In genomic region chr16:19691161-19691850, GRCh38 we compare ENCODE assay signal across 13 cellular contexts. TPM values are rescaled to one million over a fixed set of nuclear protein-coding genes. Genes with fewer than 3 reads are reported as not detected.
DNase-seq lines count a peak whose midpoint lies in the region; ATAC-seq and TF ChIP-seq lines count a peak whose summit lies in the region.
"Had no signal": no experiment of that assay in that cellular context is flagged by ENCODE, and none has a peak within 500 bp of the region (broad histone marks: within the 10 kb centered on the region; RNA-seq: fewer than 3 reads in every experiment).

No MANE protein-coding gene starts in this region.

- no peaks in the 10 kb centered on the region for H3K27me3 ChIP-seq in suprapubic skin

- CTCF ChIA-PET in activated CD4-positive, alpha-beta T cell treated with anti-CD3 and anti-CD28 coated beads for 36 hours (lab: Charles Lee): interaction anchor here (1.1 kb wide), 1 partner anchor 84 kb away, joined by 3 read pairs; no protein-coding TSS in a partner anchor

- no peak for TF ChIP-seq EP300 in suprapubic skin (IDR thresholded peaks at IDR 0.05)

- no peak overlapping the region for H3K4me3 Mint-ChIP-seq in activated CD4-positive, alpha-beta T cell treated with anti-CD3 and anti-CD28 coated beads for 36 hours
- H3K4me3 Mint-ChIP-seq: activated T-cell treated with anti-CD3 and anti-CD28 coated beads, Interleukin-2, amount 50 U/mL, for 4 hours; stimulated activated naive B cell treated with anti-CD40 and anti-IgM and Interleukin-4, amounts not matched to agents 10 μg/mL and 1 μg/mL and 100 μg/mL, for 72 hours; T-helper 1 cell treated with Interleukin-12 subunit alpha and Interleukin-12 subunit beta and Interleukin-4 antibody, amounts not matched to agents 30 μg/mL and 1 μg/mL, for 36 hours had no signal

- H3K4me1 ChIP-seq in suprapubic skin: peaks cover 36% of the 10 kb centered on the region

- H3K36me3 ChIP-seq in suprapubic skin: peaks cover 27% of the 10 kb centered on the region

- no peaks in the 10 kb centered on the region for H3K9me3 Mint-ChIP-seq in activated CD4-positive, alpha-beta T cell treated with anti-CD3 and anti-CD28 coated beads for 36 hours (ENCODE audit: low read depth)
- H3K9me3 Mint-ChIP-seq: activated T-cell treated with anti-CD3 and anti-CD28 coated beads, Interleukin-2, amount 50 U/mL, for 4 hours; stimulated activated naive B cell treated with anti-CD40 and anti-IgM and Interleukin-4, amounts not matched to agents 10 μg/mL and 1 μg/mL and 100 μg/mL, for 72 hours; T-helper 1 cell treated with Interleukin-12 subunit alpha and Interleukin-12 subunit beta and Interleukin-4 antibody, amounts not matched to agents 30 μg/mL and 1 μg/mL, for 36 hours had no signal

- H3K36me3 Mint-ChIP-seq in activated CD4-positive, alpha-beta T cell treated with anti-CD3 and anti-CD28 coated beads for 36 hours (ENCODE audit: low read depth): peaks cover 26% of the 10 kb centered on the region

- DNase-seq in activated CD4-positive, alpha-beta T cell treated with anti-CD3 and anti-CD28 coated beads for 36 hours: no peak
- DNase-seq in activated CD4-positive, alpha-beta T cell treated with anti-CD3 and anti-CD28 coated beads, Interleukin-2, amount 50 U/mL, for 4 hours: no peak
- DNase-seq in astrocyte of the spinal cord (ENCODE audit: low read depth, low spot score) (peak; percentile 50), hypothalamus (lab: John Stamatoyannopoulos, UW) (peak in 39 of 51 donors; percentile 9 to 70 (median 41)), suprapubic skin (ENCODE audit: low spot score in 2 of 2) (no peak), COLO829 (ENCODE audit: low spot score) (no peak), RKO (ENCODE audit: low spot score) (no peak)
- DNase-seq: activated T-cell treated with anti-CD3 and anti-CD28 coated beads, Interleukin-2, amount 50 U/mL, for 4 hours; cortex of kidney; stimulated activated CD4-positive, alpha-beta T cell treated with anti-CD3 and anti-CD28 coated beads, Interleukin-15, amount 100 ng/mL, for 24 hours; stimulated activated naive B cell treated with anti-CD40 and anti-IgM and Interleukin-4, amounts not matched to agents 10 μg/mL and 1 μg/mL and 100 μg/mL, for 72 hours had no signal

- H3K27ac ChIP-seq in suprapubic skin: peak overlapping the region; percentile 45

- H3K27me3 Mint-ChIP-seq in activated CD4-positive, alpha-beta T cell treated with anti-CD3 and anti-CD28 coated beads for 36 hours: no peaks in the 10 kb centered on the region
- H3K27me3 Mint-ChIP-seq: stimulated activated naive B cell treated with anti-CD40 and anti-IgM and Interleukin-4, amounts not matched to agents 10 μg/mL and 1 μg/mL and 100 μg/mL, for 72 hours had no signal

- POLR2A ChIA-PET in activated CD4-positive, alpha-beta T cell treated with anti-CD3 and anti-CD28 coated beads for 36 hours (lab: Charles Lee): no interaction called here

- no peak for ATAC-seq in activated CD4-positive, alpha-beta T cell treated with anti-CD3 and anti-CD28 coated beads for 36 hours
- no peak for ATAC-seq in HG03457 (IDR thresholded peaks at IDR 0.05; ENCODE audit: unreplicated experiment)
- ATAC-seq: activated T-cell treated with anti-CD3 and anti-CD28 coated beads, Interleukin-2, amount 50 U/mL, for 4 hours; stimulated activated naive B cell treated with anti-CD40 and anti-IgM and Interleukin-4, amounts not matched to agents 10 μg/mL and 1 μg/mL and 100 μg/mL, for 72 hours had no signal

- peaks cover 45% of the 10 kb centered on the region for H3K4me1 Mint-ChIP-seq in activated CD4-positive, alpha-beta T cell treated with anti-CD3 and anti-CD28 coated beads for 36 hours
- H3K4me1 Mint-ChIP-seq: stimulated activated naive B cell treated with anti-CD40 and anti-IgM and Interleukin-4, amounts not matched to agents 10 μg/mL and 1 μg/mL and 100 μg/mL, for 72 hours had no signal

- in situ Hi-C loops in astrocyte of the spinal cord (cut with HindIII; ENCODE audit: low sequenced_read_pairs): no loop called here

- TF ChIP-seq POLR2A in suprapubic skin (IDR thresholded peaks at IDR 0.05): no peak

- peak overlapping the region; percentile 60 for H3K27ac Mint-ChIP-seq in activated CD4-positive, alpha-beta T cell treated with anti-CD3 and anti-CD28 coated beads for 36 hours
- H3K27ac Mint-ChIP-seq: stimulated activated naive B cell treated with anti-CD40 and anti-IgM and Interleukin-4, amounts not matched to agents 10 μg/mL and 1 μg/mL and 100 μg/mL, for 72 hours; T-helper 1 cell treated with Interleukin-12 subunit alpha and Interleukin-12 subunit beta and Interleukin-4 antibody, amounts not matched to agents 30 μg/mL and 1 μg/mL, for 36 hours had no signal

- TF ChIP-seq CTCF in astrocyte of the spinal cord (IDR thresholded peaks at IDR 0.05; ENCODE audit: low read depth, low read length): no peak
- TF ChIP-seq CTCF in suprapubic skin (IDR thresholded peaks at IDR 0.05): no peak

- WGBS in suprapubic skin: 89% methylated on average over 18 of the region's 18 CpGs

- H3K4me3 ChIP-seq in astrocyte of the spinal cord (ENCODE audit: low read depth, low read length): no peak overlapping the region
- H3K4me3 ChIP-seq in suprapubic skin: no peak overlapping the region

- intact Hi-C loops in activated CD4-positive, alpha-beta T cell treated with anti-CD3 and anti-CD28 coated beads for 36 hours (cut with DNase I, micrococcal nuclease): no loop called here

- H3K9me3 ChIP-seq in suprapubic skin: no peaks in the 10 kb centered on the region

RNA-seq across cellular contexts. Expression of gene KNOP1, which starts 26.7 kb away (rescaled TPM):
- total RNA-seq in activated CD4-positive, alpha-beta T cell treated with anti-CD3 and anti-CD28 coated beads for 36 hours: 10 to 100 TPM; 28.9 to 29.5 TPM
- 10 to 100 TPM in 3 of 4 donors, 1 to 10 TPM in 1; 7.9 to 22.8 (median 19.5) TPM for total RNA-seq in suprapubic skin

RNA-seq across cellular contexts. Expression of gene IQCK, which starts 26.8 kb away (rescaled TPM):
- total RNA-seq in activated CD4-positive, alpha-beta T cell treated with anti-CD3 and anti-CD28 coated beads for 36 hours: 1 to 10 TPM; 2.7 to 3.5 TPM
- total RNA-seq in suprapubic skin: 10 to 100 TPM; 10.7 to 21.6 (median 18.7) TPM

Comparison
In these comparisons a context has a peak if more than half of its experiments do, and no peak if none do; other contexts are left out.
1. DNase-seq: peak in astrocyte of the spinal cord (single experiment) and hypothalamus (39 of 51); none in activated CD4-positive, alpha-beta T cell treated with anti-CD3 and anti-CD28 coated beads for 36 hours (single experiment), activated CD4-positive, alpha-beta T cell treated with anti-CD3 and anti-CD28 coated beads, Interleukin-2, amount 50 U/mL, for 4 hours (0 of 2), suprapubic skin (0 of 2), COLO829 (single experiment) and RKO (single experiment).